In genomic region chr6:116136373-116136772, GRCh38 we compare ENCODE assay signal across 14 cellular contexts. TPM values are rescaled to one million over a fixed set of nuclear protein-coding genes. Genes with fewer than 3 reads are reported as not detected.
DNase-seq lines count a peak whose midpoint lies in the region; ATAC-seq and TF ChIP-seq lines count a peak whose summit lies in the region.
"Had no signal": no experiment of that assay in that cellular context is flagged by ENCODE, and none has a peak within 500 bp of the region (broad histone marks: within the 10 kb centered on the region; RNA-seq: fewer than 3 reads in every experiment).

No MANE protein-coding gene starts in this region.

- no peak overlapping the region for H3K4me3 ChIP-seq in SJCRH30
- H3K4me3 ChIP-seq: BLaER1 treated with 17β-estradiol and CSF1 and Interleukin-3, amounts not matched to agents 10 nM and 100 nM; K562; SJSA1 had no signal

- peak overlapping the region; percentile 41 for H3K27ac ChIP-seq in caudate nucleus (ENCODE audit: low read depth, low read length)
- H3K27ac ChIP-seq in SJCRH30, result no peak overlapping the region
- H3K27ac ChIP-seq: SJSA1 had no signal

- no peaks in the 10 kb centered on the region for H3K9me3 ChIP-seq in SJCRH30 (replicated peaks)
- H3K9me3 ChIP-seq: BLaER1 treated with 17β-estradiol and CSF1 and Interleukin-3, amounts not matched to agents 10 nM and 100 nM; SJSA1 had no signal

- H3K4me3 Mint-ChIP-seq in natural killer cell, result peak overlapping the region; percentile 63
- H3K4me3 Mint-ChIP-seq: CD8-positive, alpha-beta T cell had no signal

- H3K4me1 ChIP-seq in SJCRH30, result no peaks in the 10 kb centered on the region
- H3K4me1 ChIP-seq: SJSA1 had no signal

- no peak for DNase-seq in caudate nucleus (lab: John Stamatoyannopoulos, UW)
- no peak for DNase-seq in natural killer cell
- DNase-seq in NCI-H1092 treated with DMSO at 0.1 percent for 48 hours (lab: John Stamatoyannopoulos, UW), result no peak
- no peak for DNase-seq in SJCRH30
- DNase-seq: H7, NCI-H1694 treated with DMSO at 0.1 percent for 48 hours had no signal

- H3K27ac Mint-ChIP-seq in natural killer cell, result peak overlapping the region; percentile 77 to 81

- no peaks in the 10 kb centered on the region for H3K27me3 ChIP-seq in SJCRH30
- H3K27me3 ChIP-seq: BLaER1 treated with 17β-estradiol and CSF1 and Interleukin-3, amounts not matched to agents 10 nM and 100 nM; SJSA1 had no signal

- no peaks in the 10 kb centered on the region for H3K27me3 Mint-ChIP-seq in natural killer cell (ENCODE audit: low read depth in 2 of 2)

- no peaks in the 10 kb centered on the region for H3K36me3 Mint-ChIP-seq in natural killer cell

- no peak for TF ChIP-seq CTCF in natural killer cell (IDR thresholded peaks at IDR 0.05)

- 0 out of 2 replicates have a peak, but pooled peaks cover 3% of the 10 kb centered on the region for H3K36me3 ChIP-seq in SJCRH30
- H3K36me3 ChIP-seq: BLaER1 treated with 17β-estradiol and CSF1 and Interleukin-3, amounts not matched to agents 10 nM and 100 nM; SJSA1 had no signal

- intact Hi-C loops in natural killer cell (cut with micrococcal nuclease), result loop anchor here (1.0 kb wide), 1 partner anchor 35 kb away; no protein-coding TSS in a partner anchor

- no peaks in the 10 kb centered on the region for H3K9me3 Mint-ChIP-seq in natural killer cell

- H3K4me1 Mint-ChIP-seq in natural killer cell, result peaks cover 20 to 27% of the 10 kb centered on the region in 2 donors

- ATAC-seq in GM19455 (IDR thresholded peaks at IDR 0.05; ENCODE audit: unreplicated experiment) (peak; percentile 25), HG02870 (IDR thresholded peaks at IDR 0.05; ENCODE audit: unreplicated experiment) (peak; percentile 20), natural killer cell (peak in 1 of 3 donors; percentile 11), GM19035 (IDR thresholded peaks at IDR 0.05; ENCODE audit: unreplicated experiment) (no peak)
- ATAC-seq: K562, Panc1 had no signal

RNA-seq across cellular contexts. Expression of gene COL10A1, which starts 10.4 kb away (rescaled TPM):
- not detected for total RNA-seq in natural killer cell
- 0.03 and 0.06 TPM in 2 replicates for total RNA-seq in SJCRH30 (2014; rRNA removed; shearing (Covaris generic))
- total RNA-seq: CD8-positive, alpha-beta T cell; H7; K562 had no signal

RNA-seq across cellular contexts. Expression of gene NT5DC1, which starts 35.7 kb away (rescaled TPM):
- 10 to 100 TPM; 19.1 to 29.4 (median 20.5) TPM for total RNA-seq in natural killer cell
- total RNA-seq in SJCRH30 (2014; rRNA removed; shearing (Covaris generic)), result 14.0 and 15.4 TPM in 2 replicates
